Comparison of ENCODE assay signal across 14 cellular contexts in the genomic region with DNA sequence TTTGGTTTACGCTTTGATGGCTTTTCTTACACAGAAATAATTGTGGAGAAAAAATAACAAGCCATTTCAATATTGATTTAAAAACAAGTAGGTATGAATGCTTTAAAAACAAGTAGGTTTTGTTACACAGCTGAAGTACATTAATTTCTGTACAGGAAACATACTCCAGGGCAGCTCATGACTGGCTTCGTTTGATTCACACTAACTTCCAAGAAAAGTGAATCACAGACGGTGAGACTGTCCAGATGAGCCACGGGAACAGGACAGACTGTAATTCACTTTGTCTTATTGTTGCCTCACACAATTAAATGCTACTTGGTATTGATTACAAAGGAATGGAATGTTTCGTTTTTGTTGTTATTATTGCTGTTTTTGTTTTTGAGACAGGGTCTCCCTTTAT. TPM values are rescaled to one million over a fixed set of nuclear protein-coding genes. Genes with fewer than 3 reads are reported as not detected.
"Had no signal": no experiment of that assay in that cellular context is flagged by ENCODE, and none has a peak within 500 bp of the region (broad histone marks: within the 10 kb centered on the region; RNA-seq: fewer than 3 reads in every experiment).

No MANE protein-coding gene starts in this region.

- H3K4me3 ChIP-seq: thyroid gland had no signal

- H3K27ac Mint-ChIP-seq: activated naive CD4-positive, alpha-beta T cell treated with anti-CD3 and anti-CD28 coated beads, Interleukin-2, amount 50 U/mL, for 24 hours had no signal

- H3K9me3 ChIP-seq: SK-N-SH, thyroid gland had no signal

- DNase-seq: activated CD4-positive, alpha-beta T cell treated with anti-CD3 and anti-CD28 coated beads, Interleukin-2, amount 50 U/mL, for 1 hour; activated CD8-positive, alpha-beta memory T cell treated with anti-CD3 and anti-CD28 coated beads, Interleukin-2, amount 50 U/mL, for 4 hours; aorta; hippocampal formation; left ventricle myocardium superior; mesendoderm; SK-N-SH; stimulated activated CD4-positive, alpha-beta T cell treated with anti-CD3 and anti-CD28 coated beads, Interleukin-12 subunit alpha, Interleukin-12 subunit beta, amount 100 ng/mL, for 4 hours; stimulated activated CD4-positive, alpha-beta T cell treated with anti-CD3 and anti-CD28 coated beads, Interleukin-2, amount 100 ng/mL, for 48 hours; stimulated activated CD8-positive, alpha-beta memory T cell treated with anti-CD3 and anti-CD28 coated beads, Interleukin-4, amount 100 ng/mL, for 48 hours; thyroid gland; WERI-Rb-1 had no signal

- H3K4me3 Mint-ChIP-seq: activated naive CD4-positive, alpha-beta T cell treated with anti-CD3 and anti-CD28 coated beads, Interleukin-2, amount 50 U/mL, for 24 hours had no signal

- H3K36me3 ChIP-seq: thyroid gland, WERI-Rb-1 had no signal

- H3K27me3 ChIP-seq: thyroid gland had no signal

- H3K9me3 Mint-ChIP-seq: activated naive CD4-positive, alpha-beta T cell treated with anti-CD3 and anti-CD28 coated beads, Interleukin-2, amount 50 U/mL, for 24 hours had no signal

- H3K27ac ChIP-seq: thyroid gland, WERI-Rb-1 had no signal

- H3K4me1 Mint-ChIP-seq: activated naive CD4-positive, alpha-beta T cell treated with anti-CD3 and anti-CD28 coated beads, Interleukin-2, amount 50 U/mL, for 24 hours had no signal

- H3K36me3 Mint-ChIP-seq: activated naive CD4-positive, alpha-beta T cell treated with anti-CD3 and anti-CD28 coated beads, Interleukin-2, amount 50 U/mL, for 24 hours had no signal

- H3K4me1 ChIP-seq: thyroid gland had no signal

RNA-seq across cellular contexts. Expression of gene SNX10, which starts 26.6 kb away (rescaled TPM):
- total RNA-seq: osteocyte had no signal
